21 cellular contexts compared by ENCODE assay signal in the genomic region with DNA sequence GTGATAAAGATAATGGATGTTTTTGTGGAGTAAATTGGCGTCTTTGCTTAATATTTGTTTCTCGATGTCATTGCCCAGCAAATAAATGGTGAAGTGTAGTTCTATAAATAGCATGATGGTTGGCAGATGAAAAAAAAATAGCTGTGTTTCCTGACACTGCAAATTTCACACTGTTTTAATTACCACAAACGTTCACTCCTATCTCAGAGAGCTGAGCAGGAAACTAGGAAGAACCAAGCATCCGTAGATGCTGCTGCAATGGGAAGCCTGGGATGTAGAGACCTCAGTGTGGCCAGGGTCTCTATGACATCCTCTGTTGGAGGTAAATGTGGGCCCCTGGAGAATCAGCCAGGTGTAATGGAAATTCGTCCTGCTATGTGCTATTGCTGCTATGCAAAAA.
"Had no signal": no experiment of that assay in that cellular context is flagged by ENCODE, and none has a peak within 500 bp of the region (broad histone marks: within the 10 kb centered on the region; RNA-seq: fewer than 3 reads in every experiment).

No MANE protein-coding gene starts in this region.

- H3K4me3 ChIP-seq: esophagus muscularis mucosa, heart right ventricle, left lung, mucosa of descending colon, neural progenitor cell, prostate gland, right atrium auricular region, testis, tibial artery had no signal

- H3K9me3 ChIP-seq: esophagus muscularis mucosa, heart right ventricle, left lung, mucosa of descending colon, prostate gland, right atrium auricular region, testis, tibial artery had no signal

- H3K4me2 ChIP-seq: neural progenitor cell had no signal

- H3K27ac ChIP-seq: esophagus muscularis mucosa, heart right ventricle, left lung, neural progenitor cell, prostate gland, right atrium auricular region, testis, tibial artery had no signal

- DNase-seq: cerebellar nuclear complex; cortex of kidney; foreskin melanocyte; glutamatergic neuron; heart right ventricle; hypothalamus; kidney; left lung; mesenchymal stem cell; mucosa of descending colon; naive B cell; stimulated activated CD4-positive, alpha-beta T cell treated with anti-CD3 and anti-CD28 coated beads, Interleukin-2, amount 100 ng/mL, for 24 hours; stimulated activated CD4-positive, alpha-beta T cell treated with anti-CD3 and anti-CD28 coated beads, Interleukin-4, amount 100 ng/mL, for 24 hours; stimulated activated naive CD8-positive, alpha-beta T cell treated with anti-CD3 and anti-CD28 coated beads, Interleukin-15, Interleukin-2, amounts not matched to agents 100 U/mL and 50 U/mL, for 24 hours; substantia nigra; testis; tibial artery had no signal

- H3K4me1 ChIP-seq: esophagus muscularis mucosa, left lung, neural progenitor cell, prostate gland, right atrium auricular region, testis, tibial artery had no signal

- H3K27me3 ChIP-seq: esophagus muscularis mucosa, left lung, neural progenitor cell, right atrium auricular region, testis, tibial artery had no signal

- H3K36me3 ChIP-seq: esophagus muscularis mucosa, heart right ventricle, left lung, neural progenitor cell, prostate gland, right atrium auricular region, tibial artery had no signal

- H3K9ac ChIP-seq: neural progenitor cell had no signal
